ENCODE assay signal across 12 cellular contexts in the genomic region with DNA sequence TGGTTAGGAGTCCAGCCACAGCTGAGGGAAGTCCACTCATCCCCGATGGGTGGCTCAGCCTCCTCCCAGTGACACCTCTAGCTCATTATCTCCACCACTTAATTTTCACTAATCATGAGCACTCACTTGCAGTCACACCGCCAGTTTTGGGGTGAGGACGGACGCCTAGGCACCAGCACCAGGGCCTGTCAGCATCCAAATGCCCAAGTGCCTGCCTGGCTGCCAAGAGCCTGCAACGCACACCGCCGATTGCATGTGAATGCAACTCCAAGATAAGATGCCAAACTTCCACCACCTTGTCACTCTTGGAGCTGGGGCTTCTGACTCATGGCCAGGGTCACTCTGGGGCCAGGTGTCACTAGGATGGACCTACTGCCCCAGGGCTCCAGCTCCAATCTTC.
"Had no signal": no experiment of that assay in that cellular context is flagged by ENCODE, and none has a peak within 500 bp of the region (broad histone marks: within the 10 kb centered on the region; RNA-seq: fewer than 3 reads in every experiment).

No MANE protein-coding gene starts in this region.

- H3K9me3 ChIP-seq: tibial artery had no signal

- H3K27me3 ChIP-seq: hepatocyte had no signal

- DNase-seq: activated CD4-positive, alpha-beta T cell treated with anti-CD3 and anti-CD28 coated beads, Interleukin-2, amount 50 U/mL, for 4 hours; activated gamma-delta T cell; caudate nucleus; foreskin keratinocyte; mammary epithelial cell; retina; stimulated activated CD4-positive, alpha-beta T cell treated with anti-CD3 and anti-CD28 coated beads, Interleukin-2, amount 100 ng/mL, for 24 hours; stimulated activated naive CD4-positive, alpha-beta T cell treated with Interleukin-2 at 50 U/mL for 16 hours had no signal

- H3K4me1 ChIP-seq: foreskin keratinocyte had no signal

- H3K4me3 ChIP-seq: hepatocyte, tibial artery had no signal

- H2AFZ ChIP-seq: hepatocyte, parathyroid adenoma had no signal

- ATAC-seq: foreskin keratinocyte had no signal

- H3K79me2 ChIP-seq: hepatocyte, parathyroid adenoma had no signal

- H3K27ac ChIP-seq: foreskin keratinocyte, hepatocyte, parathyroid adenoma had no signal

- FAIRE-seq: TTC549 had no signal

- H3K9ac ChIP-seq: parathyroid adenoma had no signal

- H3K4me2 ChIP-seq: hepatocyte had no signal

- H3K36me3 ChIP-seq: tibial artery had no signal
